In the genomic region with DNA sequence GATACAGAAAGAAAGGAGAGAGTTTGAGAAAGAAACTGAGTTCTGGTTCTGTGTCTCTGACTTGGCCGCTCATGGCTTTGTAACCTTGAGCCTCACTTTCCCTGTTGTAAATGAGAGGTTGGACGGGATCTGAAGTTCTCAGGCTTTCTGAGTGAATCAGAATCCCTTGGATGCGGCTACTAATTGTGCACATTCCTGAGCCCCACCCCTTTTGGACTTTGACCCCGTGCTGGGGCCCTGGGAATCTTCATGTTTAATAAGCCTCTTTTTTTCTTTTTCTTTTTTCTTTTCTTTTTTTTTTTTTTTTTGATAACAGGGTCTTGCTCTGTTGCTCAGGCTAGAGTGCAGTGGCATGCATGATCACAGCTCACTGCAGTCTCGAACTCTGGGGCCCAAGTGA, we compare ENCODE assay signal across 15 cellular contexts.
"Had no signal": no experiment of that assay in that cellular context is flagged by ENCODE, and none has a peak within 500 bp of the region (broad histone marks: within the 10 kb centered on the region; RNA-seq: fewer than 3 reads in every experiment).

No MANE protein-coding gene starts in this region.

- DNase-seq: activated CD4-positive, alpha-beta T cell treated with anti-CD3 and anti-CD28 coated beads, Interleukin-2, amount 10 ng/mL, durations not matched to agents 24 days and 14 days; activated CD8-positive, alpha-beta memory T cell treated with anti-CD3 and anti-CD28 coated beads for 24 hours; activated T-cell treated with anti-CD3 and anti-CD28 coated beads for 4 hours; amniotic stem cell; dermis blood vessel endothelial cell; erythroblast; hypothalamus; kidney glomerular epithelial cell; midbrain; naive thymus-derived CD8-positive, alpha-beta T cell; stimulated activated CD4-positive, alpha-beta T cell treated with anti-CD3 and anti-CD28 coated beads, Interleukin-12 subunit alpha, Interleukin-12 subunit beta, amount 100 ng/mL, for 4 hours; stimulated activated CD4-positive, alpha-beta T cell treated with anti-CD3 and anti-CD28 coated beads, Interleukin-2, amount 100 ng/mL, for 48 hours; stimulated activated naive CD4-positive, alpha-beta T cell treated with Interleukin-2 at 50 U/mL for 16 hours had no signal

- ATAC-seq: naive thymus-derived CD8-positive, alpha-beta T cell; sciatic nerve had no signal

- H3K4me3 ChIP-seq: lung had no signal
